ENCODE assay signal across 11 cellular contexts in genomic region chr19:39557791-39558622, GRCh38. TPM values are rescaled to one million over a fixed set of nuclear protein-coding genes. Genes with fewer than 3 reads are reported as not detected.
DNase-seq lines count a peak whose midpoint lies in the region; ATAC-seq and TF ChIP-seq lines count a peak whose summit lies in the region.
"Had no signal": no experiment of that assay in that cellular context is flagged by ENCODE, and none has a peak within 500 bp of the region (broad histone marks: within the 10 kb centered on the region; RNA-seq: fewer than 3 reads in every experiment).

No MANE protein-coding gene starts in this region.

- ATAC-seq in GM21529 (IDR thresholded peaks at IDR 0.05; ENCODE audit: unreplicated experiment), result peak; percentile 47
- ATAC-seq in Panc1, result peak; percentile 82
- no peak for ATAC-seq in HG03565 (IDR thresholded peaks at IDR 0.05; ENCODE audit: unreplicated experiment)
- no peak for ATAC-seq in GM21786 (IDR thresholded peaks at IDR 0.05; ENCODE audit: unreplicated experiment)
- ATAC-seq in GM18907 (IDR thresholded peaks at IDR 0.05; ENCODE audit: unreplicated experiment), result no peak
- ATAC-seq in GM21367 (IDR thresholded peaks at IDR 0.05; ENCODE audit: unreplicated experiment), result no peak

- H3K27me3 Mint-ChIP-seq in Caco-2 (ENCODE audit: insufficient read depth, unreplicated experiment) (peaks cover 14% of the 10 kb centered on the region), immature natural killer cell (ENCODE audit: low read depth in 3 of 3) (peaks cover 0 to 4% (median 2%) of the 10 kb centered on the region in 3 donors)

- H3K36me3 ChIP-seq in Caco-2 (ENCODE audit: control insufficient read depth, insufficient read depth, low read length) (no peaks in the 10 kb centered on the region), Panc1 (ENCODE audit: control insufficient read depth, insufficient read depth, low read length) (no peaks in the 10 kb centered on the region)

- H3K4me1 Mint-ChIP-seq in Caco-2 (ENCODE audit: low read depth, unreplicated experiment) (peaks cover 12% of the 10 kb centered on the region), immature natural killer cell (peaks cover 15 to 21% of the 10 kb centered on the region in 2 donors)

- POLR2A ChIA-PET in Caco-2 (lab: Charles Lee) (no interaction called here), Panc1 (lab: Charles Lee) (interaction anchor here (0.5 to 0.6 kb wide), 3 partner anchors 46 to 215 kb away, joined by 3 to 13 read pairs (median 4); partner anchors contain the start of gene RPS16)

- H3K27ac Mint-ChIP-seq in Caco-2 (ENCODE audit: unreplicated experiment) (no peak overlapping the region), immature natural killer cell (peak overlapping the region; percentile 29 to 87 (median 80))

- no peaks in the 10 kb centered on the region for H3K27me3 ChIP-seq in Caco-2 (replicated peaks; ENCODE audit: control insufficient read depth, insufficient read depth, low read length)
- H3K27me3 ChIP-seq in Panc1 (ENCODE audit: control insufficient read depth, insufficient read depth, low read length), result peaks cover 39% of the 10 kb centered on the region

- no peaks in the 10 kb centered on the region for H3K36me3 Mint-ChIP-seq in Caco-2 (ENCODE audit: insufficient read depth, unreplicated experiment)
- no peaks in the 10 kb centered on the region for H3K36me3 Mint-ChIP-seq in immature natural killer cell

- BruUV-seq in Caco-2 (replicated peaks; lab: Mats Ljungman, UMichigan) (no TSS peak), Panc1 (replicated peaks; lab: Mats Ljungman, UMichigan) (no TSS peak)

- DNase-seq in Caco-2, result peak; percentile 41 to 50
- peak; percentile 91 for DNase-seq in Panc1 (ENCODE audit: low read depth, low spot score)
- no peak for DNase-seq in immature natural killer cell

- no peak for TF ChIP-seq CTCF in Caco-2 (IDR thresholded peaks at IDR 0.05; ENCODE audit: insufficient read depth in 1 of 2, low read depth in 1 of 2, low read length in 1 of 2, severe bottlenecking in 1 of 2, unreplicated experiment in 1 of 2)
- TF ChIP-seq CTCF in Panc1 (IDR thresholded peaks at IDR 0.05), result no peak

- H3K9me3 Mint-ChIP-seq in Caco-2 (ENCODE audit: unreplicated experiment) (no peaks in the 10 kb centered on the region), immature natural killer cell (no peaks in the 10 kb centered on the region)

- in situ Hi-C loops in Panc1 (cut with HindIII; ENCODE audit: low pct_unique_long_range_greater_than_20kb, low sequenced_read_pairs), result no loop called here

- no peaks in the 10 kb centered on the region for H3K9me3 ChIP-seq in Caco-2
- H3K9me3 ChIP-seq in Panc1 (ENCODE audit: control insufficient read depth, insufficient read depth, low read depth, low read length), result no peaks in the 10 kb centered on the region

- no peak overlapping the region for H3K4me3 ChIP-seq in Caco-2 (ENCODE audit: low read depth, low read length)
- H3K4me3 ChIP-seq in Panc1 (ENCODE audit: low read depth in 2 of 2, low read length in 2 of 2), result peak overlapping the region; percentile 0 to 36; a peak in 3 of 4 replicates

- CTCF ChIA-PET in Caco-2 (lab: Charles Lee), result no interaction called here
- CTCF ChIA-PET in Panc1 (lab: Charles Lee), result interaction anchor here (1.0 to 1.2 kb wide), 3 partner anchors 12 to 69 kb away, joined by 3 to 6 read pairs (median 4); no protein-coding TSS in a partner anchor

- peak overlapping the region; percentile 14 for H3K4me3 Mint-ChIP-seq in Caco-2 (ENCODE audit: unreplicated experiment)
- H3K4me3 Mint-ChIP-seq in immature natural killer cell, result peak overlapping the region; percentile 62 to 80 (median 63)

- H3K4me1 ChIP-seq in Caco-2, result peaks cover 5% of the 10 kb centered on the region; the same call in 1 of the 2 replicates
- peaks cover 17% of the 10 kb centered on the region for H3K4me1 ChIP-seq in Panc1 (ENCODE audit: control insufficient read depth, insufficient read depth, low read length)

- intact Hi-C loops in Caco-2 (cut with micrococcal nuclease; ENCODE audit: unreplicated experiment), result no loop called here
- intact Hi-C loops in Panc1 (cut with micrococcal nuclease; ENCODE audit: unreplicated experiment), result no loop called here

- H3K27ac ChIP-seq in Panc1 (ENCODE audit: low read length), result peak overlapping the region; percentile 0; the same call in 1 of the 2 replicates

RNA-seq across cellular contexts. Expression of gene EID2, which starts 18.0 kb away (rescaled TPM):
- total RNA-seq in Caco-2 (2022), result 21.7 and 26.3 TPM in 2 replicates
- total RNA-seq in Panc1 (2021; ENCODE audit: unreplicated experiment), result 163 TPM
- 179 TPM for polyA plus RNA-seq in Panc1 (2012; ENCODE audit: insufficient read length)
- 10 to 100 TPM; 22.1 to 24.9 (median 22.6) TPM for polyA plus RNA-seq in immature natural killer cell

RNA-seq across cellular contexts. Expression of gene EID2B, which starts 25.4 kb away (rescaled TPM):
- total RNA-seq in Caco-2 (2022), result 2.1 and 2.8 TPM in 2 replicates
- 37.7 TPM for total RNA-seq in Panc1 (2021; ENCODE audit: unreplicated experiment)
- 11.1 TPM for polyA plus RNA-seq in Panc1 (2012; ENCODE audit: insufficient read length)
- polyA plus RNA-seq in immature natural killer cell, result 1 to 10 TPM; 5.4 to 6.9 (median 5.7) TPM

RNA-seq across cellular contexts. Expression of gene SELENOV, which starts 43.1 kb away (rescaled TPM):
- total RNA-seq in Caco-2 (2022) (0.46 and 1.6 TPM in 2 replicates), Panc1 (2021; ENCODE audit: unreplicated experiment) (0.80 TPM)
- polyA plus RNA-seq in Panc1 (2012; ENCODE audit: insufficient read length), result 0.65 TPM
- polyA plus RNA-seq in immature natural killer cell, result not detected
- total RNA-seq: activated CD8-positive, alpha-beta memory T cell treated with anti-CD3 and anti-CD28 coated beads for 36 hours; subcutaneous adipose tissue had no signal

RNA-seq across cellular contexts. Expression of gene LGALS13, which starts 44.3 kb away (rescaled TPM):
- total RNA-seq in Caco-2 (2022), result not detected in 2 replicates
- total RNA-seq in Panc1 (2021; ENCODE audit: unreplicated experiment), result not detected
- not detected for polyA plus RNA-seq in Panc1 (2012; ENCODE audit: insufficient read length)
- not detected for polyA plus RNA-seq in immature natural killer cell
- total RNA-seq: activated CD8-positive, alpha-beta memory T cell treated with anti-CD3 and anti-CD28 coated beads for 36 hours; kidney epithelial cell; subcutaneous adipose tissue had no signal

RNA-seq across cellular contexts. Expression of gene DLL3, which starts 59.3 kb away (rescaled TPM):
- total RNA-seq in Caco-2 (2022), result 1.7 and 2.7 TPM in 2 replicates
- total RNA-seq in Panc1 (2021; ENCODE audit: unreplicated experiment), result 76.9 TPM
- 106 TPM for polyA plus RNA-seq in Panc1 (2012; ENCODE audit: insufficient read length)
- polyA plus RNA-seq in immature natural killer cell, result not detected
- total RNA-seq: subcutaneous adipose tissue had no signal

Comparison
In these comparisons a context has a peak if more than half of its experiments do, and no peak if none do; other contexts are left out.
1. DNase-seq: peak in Caco-2 (2 of 2) and Panc1 (single experiment); none in immature natural killer cell (0 of 3).
2. ATAC-seq: peak in GM21529 (single experiment) and Panc1 (single experiment); none in HG03565 (single experiment), GM21786 (single experiment), GM18907 (single experiment) and GM21367 (single experiment).
3. RNA of gene EID2B, which starts 25.4 kb away (total RNA-seq): 37.7 TPM in Panc1 (single experiment); 2.1 to 2.8 TPM in Caco-2; every median in the first group is over 10 times any median in the second.